ENCODE assay signal across 8 cellular contexts in the genomic region with DNA sequence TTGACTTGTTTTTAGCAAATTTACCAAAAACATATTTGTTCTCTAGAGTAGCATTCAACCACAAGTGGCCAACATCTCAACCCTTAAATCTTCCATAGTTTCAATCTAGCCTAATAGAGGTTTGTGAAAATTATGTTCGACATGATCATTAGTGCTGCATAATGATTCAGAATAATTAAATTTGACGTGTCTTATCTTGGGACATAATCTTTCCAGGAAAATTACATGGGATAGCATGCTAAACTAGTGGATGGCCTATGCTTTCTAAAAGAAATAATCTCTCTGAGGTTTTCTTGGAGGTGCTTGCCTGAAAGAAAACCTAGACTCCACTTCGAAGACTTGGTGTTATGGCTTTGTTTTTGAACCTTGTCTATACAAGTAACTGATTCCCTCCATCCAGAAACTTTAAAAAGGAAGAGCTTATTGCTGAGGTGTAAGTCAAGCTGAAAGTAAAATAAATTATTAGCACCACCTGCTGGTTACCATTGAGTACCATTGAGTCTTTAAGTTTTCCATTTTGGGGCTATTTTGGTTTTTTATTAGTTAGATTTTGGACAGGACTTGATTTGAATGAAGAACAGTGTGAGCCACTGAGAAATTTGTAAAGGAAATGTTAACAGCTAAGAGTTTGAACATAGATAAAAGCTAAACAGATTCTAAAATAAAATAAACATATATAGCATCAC. TPM values are rescaled to one million over a fixed set of nuclear protein-coding genes. Genes with fewer than 3 reads are reported as not detected.
DNase-seq lines count a peak whose midpoint lies in the region; ATAC-seq, FAIRE-seq and TF ChIP-seq lines count a peak whose summit lies in the region.

No MANE protein-coding gene starts in this region.

- no peaks in the 10 kb centered on the region for H3K4me1 Mint-ChIP-seq in activated T-helper 17 cell treated with anti-CD3 and anti-CD28 coated beads, Interleukin-2, amount 50 U/mL, for 72 hours

- H3K9me3 Mint-ChIP-seq in activated T-helper 17 cell treated with anti-CD3 and anti-CD28 coated beads, Interleukin-2, amount 50 U/mL, for 72 hours, result no peaks in the 10 kb centered on the region

- H3K27me3 ChIP-seq in HepG2 (ENCODE audit: control insufficient read depth in 1 of 2, insufficient read depth in 2 of 2, low read length in 2 of 2), result no peaks in the 10 kb centered on the region

- no peak for TF ChIP-seq CTCF in HepG2 (CRISPR knock-in tag; IDR thresholded peaks at IDR 0.05)

- H3K27ac Mint-ChIP-seq in activated T-helper 17 cell treated with anti-CD3 and anti-CD28 coated beads, Interleukin-2, amount 50 U/mL, for 72 hours, result peak overlapping the region; percentile 73

- peaks cover 39% of the 10 kb centered on the region for H3K4me1 ChIP-seq in HepG2 (ENCODE audit: insufficient read depth, low read length)

- H3K36me3 Mint-ChIP-seq in activated T-helper 17 cell treated with anti-CD3 and anti-CD28 coated beads, Interleukin-2, amount 50 U/mL, for 72 hours (ENCODE audit: low read depth), result peaks cover 99% of the 10 kb centered on the region

- FAIRE-seq in HepG2 (lab: Jason Lieb, UNC), result no peak

- H3K4me3 ChIP-seq in HepG2 (replicated peaks in 1 of 3; ENCODE audit: insufficient read depth in 1 of 3, low read depth in 2 of 3, low read length in 3 of 3), result no peak overlapping the region

- peaks cover 64% of the 10 kb centered on the region for H4K20me1 ChIP-seq in HepG2 (ENCODE audit: insufficient read depth, low read length)

- no peak overlapping the region for H3K27ac ChIP-seq in HepG2 (ENCODE audit: extremely low read length, insufficient read depth, low read length)

- no peak overlapping the region for H3K4me3 Mint-ChIP-seq in activated T-helper 17 cell treated with anti-CD3 and anti-CD28 coated beads, Interleukin-2, amount 50 U/mL, for 72 hours

- DNase-seq in NCI-H2171 treated with DMSO at 0.1 percent for 48 hours (lab: John Stamatoyannopoulos, UW), result peak; percentile 22
- DNase-seq in NCI-H2171 (lab: John Stamatoyannopoulos, UW), result no peak
- DNase-seq in LoVo (ENCODE audit: low spot score), result peak; percentile 6
- no peak for DNase-seq in HepG2 (ENCODE audit: low spot score)
- no peak for DNase-seq in stimulated activated CD4-positive, alpha-beta T cell treated with anti-CD3 and anti-CD28 coated beads, Interleukin-4, amount 100 ng/mL, for 1 hour

- 94% methylated on average over 3 of the region's 3 CpGs for WGBS in HepG2 (ENCODE audit: low lambda C conversion rate)

- intact Hi-C loops in HepG2 (cut with micrococcal nuclease; ENCODE audit: unreplicated experiment), result loop anchor here (5.0 kb wide), 1 partner anchor 236 kb away; no protein-coding TSS in a partner anchor

- H3K9me3 ChIP-seq in HepG2 (ENCODE audit: low read length), result no peaks in the 10 kb centered on the region

- no peaks in the 10 kb centered on the region for H3K27me3 Mint-ChIP-seq in activated T-helper 17 cell treated with anti-CD3 and anti-CD28 coated beads, Interleukin-2, amount 50 U/mL, for 72 hours

- no peaks in the 10 kb centered on the region for H3K79me2 ChIP-seq in HepG2 (ENCODE audit: insufficient read depth, low read length)

- no peak for TF ChIP-seq RAD21 in HepG2 (CRISPR knock-in tag; IDR thresholded peaks at IDR 0.05)

- BruUV-seq in HepG2 (replicated peaks; lab: Mats Ljungman, UMichigan), result no TSS peak

- in situ Hi-C loops in HepG2 (cut with HindIII; ENCODE audit: extremely low pct_ligation_motif_present, low pct_unique_long_range_greater_than_20kb), result no loop called here

- ATAC-seq in activated T-helper 17 cell treated with anti-CD3 and anti-CD28 coated beads, Interleukin-2, amount 50 U/mL, for 72 hours (replicated peaks), result no peak
- ATAC-seq in HepG2 (no peak), HG03571 (IDR thresholded peaks at IDR 0.05; ENCODE audit: unreplicated experiment) (no peak), HG02852 (IDR thresholded peaks at IDR 0.05; ENCODE audit: unreplicated experiment) (no peak)

- POLR2A ChIA-PET in HepG2 (lab: Yijun Ruan, JAX), result no interaction called here

- H3K4me2 ChIP-seq in HepG2 (ENCODE audit: low read depth, low read length), result no peak overlapping the region

- H3K36me3 ChIP-seq in HepG2 (replicated peaks in 1 of 2; ENCODE audit: control insufficient read depth in 1 of 2, insufficient read depth in 2 of 2, low read length in 2 of 2), result peaks cover 31 to 94% of the 10 kb centered on the region in 2 experiments

- no peak overlapping the region for H3K9ac ChIP-seq in HepG2 (ENCODE audit: insufficient read depth, low read depth, low read length)

- no peak for TF ChIP-seq EP300 in HepG2 (IDR thresholded peaks at IDR 0.05; ENCODE audit: low read depth in 2 of 2, low read length in 2 of 2)
- no peak for TF ChIP-seq EP300 in HepG2 (CRISPR knock-in tag; IDR thresholded peaks at IDR 0.05; ENCODE audit: borderline replicate concordance)

- CTCF ChIA-PET in HepG2 (lab: Yijun Ruan, JAX; ENCODE audit: low intra/inter-chr PET ratio, low total read pairs), result no interaction called here

- TF ChIP-seq POLR2A in HepG2 (IDR thresholded peaks at IDR 0.05; ENCODE audit: insufficient read depth in 1 of 2, low read depth in 2 of 2, low read length in 2 of 2), result no peak

- H2AFZ ChIP-seq in HepG2 (ENCODE audit: low read length), result no peak overlapping the region

TF ChIP-seq in HepG2, 621 proteins besides CTCF, POLR2A, EP300 and RAD21 (continues in another document):
- no peak for TF ChIP-seq E2F2 (CRISPR knock-in tag; IDR thresholded peaks at IDR 0.05; ENCODE audit: borderline replicate concordance)
- peak; percentile 70 for TF ChIP-seq RBM22 (optimal IDR thresholded peaks at IDR 0.05; ENCODE audit: low read length)
- TF ChIP-seq STAG1 (CRISPR knock-in tag; IDR thresholded peaks at IDR 0.05), result 0 out of 2 replicates have a peak, but pooled peaks have one; percentile 8
- TF ChIP-seq SSRP1 (CRISPR knock-in tag; IDR thresholded peaks at IDR 0.05), result 0 out of 2 replicates have a peak, but pooled peaks have one; percentile 33
- TF ChIP-seq POLR2AphosphoS2 (IDR thresholded peaks at IDR 0.05; ENCODE audit: low read depth, low read length), result 0 out of 2 replicates have a peak, but pooled peaks have one; percentile 65
- TF ChIP-seq, protein P1, sequence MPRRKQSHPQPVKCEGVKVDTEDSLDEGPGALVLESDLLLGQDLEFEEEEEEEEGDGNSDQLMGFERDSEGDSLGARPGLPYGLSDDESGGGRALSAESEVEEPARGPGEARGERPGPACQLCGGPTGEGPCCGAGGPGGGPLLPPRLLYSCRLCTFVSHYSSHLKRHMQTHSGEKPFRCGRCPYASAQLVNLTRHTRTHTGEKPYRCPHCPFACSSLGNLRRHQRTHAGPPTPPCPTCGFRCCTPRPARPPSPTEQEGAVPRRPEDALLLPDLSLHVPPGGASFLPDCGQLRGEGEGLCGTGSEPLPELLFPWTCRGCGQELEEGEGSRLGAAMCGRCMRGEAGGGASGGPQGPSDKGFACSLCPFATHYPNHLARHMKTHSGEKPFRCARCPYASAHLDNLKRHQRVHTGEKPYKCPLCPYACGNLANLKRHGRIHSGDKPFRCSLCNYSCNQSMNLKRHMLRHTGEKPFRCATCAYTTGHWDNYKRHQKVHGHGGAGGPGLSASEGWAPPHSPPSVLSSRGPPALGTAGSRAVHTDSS (CRISPR knock-in tag; conservative IDR thresholded peaks at IDR 0.05), result no peak
- TF ChIP-seq ELF4 (CRISPR knock-in tag; IDR thresholded peaks at IDR 0.05; ENCODE audit: borderline replicate concordance), result 0 out of 2 replicates have a peak, but pooled peaks have one; percentile 20
- TF ChIP-seq SMYD3 (CRISPR knock-in tag; IDR thresholded peaks at IDR 0.05), result 0 out of 2 replicates have a peak, but pooled peaks have one; percentile 45
- no peak for TF ChIP-seq ZFP90 (CRISPR knock-in tag; IDR thresholded peaks at IDR 0.05; ENCODE audit: borderline replicate concordance)

RNA-seq across cellular contexts. Expression of gene COX7A2L, which starts 32.7 kb away (rescaled TPM):
- 10 to 100 TPM; 60.7 to 94.8 TPM for total RNA-seq in activated T-helper 17 cell treated with anti-CD3 and anti-CD28 coated beads, Interleukin-2, amount 50 U/mL, for 72 hours
- total RNA-seq in HepG2 (2016; rRNA removed; fragmentation: Illumina TruSeq; extraction: Trizol), result 201 and 272 TPM in 2 replicates
- 111 and 117 TPM in 2 replicates for total RNA-seq in HepG2 (2016; cell fraction: cytosol; rRNA removed; fragmentation: Illumina TruSeq; extraction: Trizol; ENCODE audit: low read depth)
- 197 and 297 TPM in 2 replicates for total RNA-seq in HepG2 (2016; cell fraction: insoluble cytoplasmic fraction; rRNA removed; fragmentation: Illumina TruSeq; extraction: Trizol)
- total RNA-seq in HepG2 (2016; cell fraction: membrane; rRNA removed; fragmentation: Illumina TruSeq; extraction: Trizol), result 232 and 238 TPM in 2 replicates
- total RNA-seq in HepG2 (2016; cell fraction: nucleus; rRNA removed; fragmentation: Illumina TruSeq; extraction: Trizol), result 71.7 and 82.5 TPM in 2 replicates
- polyA plus RNA-seq in HepG2 (2011; rRNA removed), result 122 and 155 TPM in 2 replicates
- 137 and 167 TPM in 2 replicates for polyA plus RNA-seq in HepG2 (2011; cell fraction: cytosol; rRNA removed)
- 30.5 and 38.2 TPM in 2 replicates for polyA plus RNA-seq in HepG2 (2011; cell fraction: nucleus; rRNA removed)
- polyA plus RNA-seq in HepG2 (2012), result 187 and 191 TPM in 2 replicates
- polyA plus RNA-seq in HepG2 (2016; cell fraction: cytosol; fragmentation: Illumina TruSeq; extraction: Trizol; ENCODE audit: low read depth), result 119 TPM in 2 replicates
- 279 and 314 TPM in 2 replicates for polyA plus RNA-seq in HepG2 (2016; cell fraction: insoluble cytoplasmic fraction; fragmentation: Illumina TruSeq; extraction: Trizol; ENCODE audit: low read depth)
- 211 and 215 TPM in 2 replicates for polyA plus RNA-seq in HepG2 (2016; cell fraction: membrane; fragmentation: Illumina TruSeq; extraction: Trizol; ENCODE audit: low read depth)
- 118 and 123 TPM in 2 replicates for polyA plus RNA-seq in HepG2 (2016; cell fraction: nucleus; fragmentation: Illumina TruSeq; extraction: Trizol; ENCODE audit: insufficient read depth, low read depth)
- 66.1 and 73.1 TPM in 2 replicates for polyA minus RNA-seq in HepG2 (2011; rRNA and poly(A)+ RNA removed; ENCODE audit: low replicate concordance)
- polyA minus RNA-seq in HepG2 (2011; cell fraction: cytosol; rRNA and poly(A)+ RNA removed), result 41.1 and 44.7 TPM in 2 replicates
- 22.7 and 28.1 TPM in 2 replicates for polyA minus RNA-seq in HepG2 (2011; cell fraction: nucleus; rRNA and poly(A)+ RNA removed)

Comparison
In these comparisons a context has a peak if more than half of its experiments do, and no peak if none do; other contexts are left out.
1. DNase-seq: peak in NCI-H2171 treated with DMSO at 0.1 percent for 48 hours (single experiment) and LoVo (single experiment); none in NCI-H2171 (single experiment), HepG2 (single experiment) and stimulated activated CD4-positive, alpha-beta T cell treated with anti-CD3 and anti-CD28 coated beads, Interleukin-4, amount 100 ng/mL, for 1 hour (single experiment).